Comparison of ENCODE assay signal across 32 cellular contexts in genomic region chr2:122193622-122194021, GRCh38.
A peak's percentile ranks its signal among the peaks of the same experiment; 100 is the strongest.
DNase-seq lines count a peak whose midpoint lies in the region; ATAC-seq and TF ChIP-seq lines count a peak whose summit lies in the region.
"Had no signal": no experiment of that assay in that cellular context is flagged by ENCODE, and none has a peak within 500 bp of the region (broad histone marks: within the 10 kb centered on the region; RNA-seq: fewer than 3 reads in every experiment).

No MANE protein-coding gene starts in this region.

- no peak overlapping the region for H3K4me3 Mint-ChIP-seq in glutamatergic neuron (ENCODE audit: unreplicated experiment)
- no peak overlapping the region for H3K4me3 Mint-ChIP-seq in CD4-positive, alpha-beta memory T cell
- H3K4me3 Mint-ChIP-seq: IgD-negative memory B cell; naive thymus-derived CD4-positive, alpha-beta T cell had no signal

- DNase-seq in SKM-1 treated with dmso at 0.1 percent for 144 hours (lab: John Stamatoyannopoulos, UW; ENCODE audit: unreplicated experiment) (peak; percentile 32), SKM-1 (lab: John Stamatoyannopoulos, UW; ENCODE audit: unreplicated experiment) (no peak), RWPE2 (ENCODE audit: low spot score) (no peak), choroid plexus epithelial cell (ENCODE audit: low read depth) (peak; percentile 17), NCI-H2196 treated with DMSO at 0.1 percent for 48 hours (lab: John Stamatoyannopoulos, UW; ENCODE audit: unreplicated experiment) (no peak), glutamatergic neuron (no peak), NOMO-1 treated with DMSO at 0.1 percent for 48 hours (lab: John Stamatoyannopoulos, UW; ENCODE audit: unreplicated experiment) (no peak)
- no peak for DNase-seq in CD4-positive, alpha-beta memory T cell
- DNase-seq: activated CD4-positive, alpha-beta T cell treated with anti-CD3 and anti-CD28 coated beads, Interleukin-2, amount 50 U/mL, for 4 hours; activated gamma-delta T cell treated with Interleukin-2 at 50 U/mL for 16 hours; activated T-cell treated with anti-CD3 and anti-CD28 coated beads, Interleukin-2, amount 50 U/mL, for 48 hours; Calu3; DND-41; dorsolateral prefrontal cortex; hypothalamus; naive thymus-derived CD4-positive, alpha-beta T cell; NCI-H1417; NCI-H2029 treated with DMSO at 0.1 percent for 48 hours; NCI-H2227 treated with DMSO at 0.1 percent for 48 hours; NCI-H69; nucleus accumbens; psoas muscle; stimulated activated CD4-positive, alpha-beta T cell treated with anti-CD3 and anti-CD28 coated beads, Interleukin-12 subunit alpha, Interleukin-12 subunit beta, amount 100 ng/mL, for 4 hours; stimulated activated CD4-positive, alpha-beta T cell treated with anti-CD3 and anti-CD28 coated beads, Interleukin-2, amount 100 ng/mL, for 48 hours; stomach; transverse colon had no signal

- H3K36me3 Mint-ChIP-seq in glutamatergic neuron (ENCODE audit: unreplicated experiment), result no peaks in the 10 kb centered on the region
- H3K36me3 Mint-ChIP-seq in CD4-positive, alpha-beta memory T cell, result no peaks in the 10 kb centered on the region
- H3K36me3 Mint-ChIP-seq: IgD-negative memory B cell; naive thymus-derived CD4-positive, alpha-beta T cell had no signal

- peaks cover 3% of the 10 kb centered on the region for H3K27me3 ChIP-seq in RWPE2 (ENCODE audit: insufficient read depth, poor library complexity, severe bottlenecking)
- H3K27me3 ChIP-seq in CD4-positive, alpha-beta memory T cell (ENCODE audit: insufficient read depth, low read length), result no peaks in the 10 kb centered on the region
- H3K27me3 ChIP-seq: dorsolateral prefrontal cortex, stomach, transverse colon had no signal

- no peaks in the 10 kb centered on the region for H3K9me3 ChIP-seq in RWPE2 (ENCODE audit: severe bottlenecking)
- H3K9me3 ChIP-seq in CD4-positive, alpha-beta memory T cell (ENCODE audit: control insufficient read depth in 1 of 2, low read length in 2 of 2), result no peaks in the 10 kb centered on the region
- H3K9me3 ChIP-seq: psoas muscle, stomach, transverse colon had no signal

- TF ChIP-seq CTCF in RWPE2 (IDR thresholded peaks at IDR 0.05; ENCODE audit: poor library complexity, severe bottlenecking), result no peak
- TF ChIP-seq CTCF in choroid plexus epithelial cell (conservative IDR thresholded peaks at IDR 0.05; ENCODE audit: low read depth, low read length), result no peak
- no peak for TF ChIP-seq CTCF in glutamatergic neuron (IDR thresholded peaks at IDR 0.05; ENCODE audit: partially characterized antibody, unreplicated experiment)

- peaks cover 2% of the 10 kb centered on the region for H3K27me3 Mint-ChIP-seq in glutamatergic neuron (ENCODE audit: unreplicated experiment)
- peaks cover 0 to 2% of the 10 kb centered on the region in 2 donors for H3K27me3 Mint-ChIP-seq in CD4-positive, alpha-beta memory T cell
- H3K27me3 Mint-ChIP-seq: IgD-negative memory B cell had no signal

- intact Hi-C loops in CD4-positive, alpha-beta memory T cell (cut with micrococcal nuclease), result no loop called here

- CTCF ChIA-PET in CD4-positive, alpha-beta memory T cell (lab: Charles Lee; ENCODE audit: partially characterized antibody), result no interaction called here

- H3K27ac ChIP-seq in RWPE2 (ENCODE audit: poor library complexity, severe bottlenecking), result no peak overlapping the region
- no peak overlapping the region for H3K27ac ChIP-seq in CD4-positive, alpha-beta memory T cell (ENCODE audit: low read depth, low read length)
- H3K27ac ChIP-seq: 22Rv1, C4-2B, dorsolateral prefrontal cortex, psoas muscle, stomach, transverse colon had no signal

- no peaks in the 10 kb centered on the region for H3K9me3 Mint-ChIP-seq in glutamatergic neuron (ENCODE audit: unreplicated experiment)
- peaks cover 0 to 4% (median 0%) of the 10 kb centered on the region in 8 donors for H3K9me3 Mint-ChIP-seq in CD4-positive, alpha-beta memory T cell
- H3K9me3 Mint-ChIP-seq: IgD-negative memory B cell had no signal

- H3K36me3 ChIP-seq in RWPE2 (ENCODE audit: low read depth), result no peaks in the 10 kb centered on the region
- no peaks in the 10 kb centered on the region for H3K36me3 ChIP-seq in CD4-positive, alpha-beta memory T cell (ENCODE audit: insufficient read depth, low read length)
- H3K36me3 ChIP-seq: stomach, transverse colon had no signal

- no peaks in the 10 kb centered on the region for H3K4me1 Mint-ChIP-seq in glutamatergic neuron (ENCODE audit: low read depth, unreplicated experiment)
- H3K4me1 Mint-ChIP-seq in CD4-positive, alpha-beta memory T cell, result no peaks in the 10 kb centered on the region
- H3K4me1 Mint-ChIP-seq: IgD-negative memory B cell had no signal

- no peak overlapping the region for H3K4me3 ChIP-seq in RWPE2 (ENCODE audit: severe bottlenecking)
- H3K4me3 ChIP-seq in choroid plexus epithelial cell (ENCODE audit: low read depth, low read length), result no peak overlapping the region
- no peak overlapping the region for H3K4me3 ChIP-seq in CD4-positive, alpha-beta memory T cell (ENCODE audit: low read length in 2 of 2)
- H3K4me3 ChIP-seq: dorsolateral prefrontal cortex, lung, psoas muscle, stomach, transverse colon had no signal

- no peak overlapping the region for H3K27ac Mint-ChIP-seq in glutamatergic neuron (ENCODE audit: unreplicated experiment)
- H3K27ac Mint-ChIP-seq in CD4-positive, alpha-beta memory T cell, result no peak overlapping the region
- H3K27ac Mint-ChIP-seq: IgD-negative memory B cell; naive thymus-derived CD4-positive, alpha-beta T cell had no signal

- POLR2A ChIA-PET in CD4-positive, alpha-beta memory T cell (lab: Charles Lee; ENCODE audit: partially characterized antibody), result no interaction called here

- peaks cover 11% of the 10 kb centered on the region for H3K4me1 ChIP-seq in RWPE2 (ENCODE audit: insufficient read depth, poor library complexity, severe bottlenecking)
- H3K4me1 ChIP-seq in CD4-positive, alpha-beta memory T cell (ENCODE audit: insufficient read depth, low read length), result no peaks in the 10 kb centered on the region
- H3K4me1 ChIP-seq: psoas muscle, stomach, transverse colon had no signal

- ATAC-seq in RWPE2 (ENCODE audit: low read depth), result peak; percentile 65
- ATAC-seq: activated CD4-positive, CD25-positive, alpha-beta regulatory T cell treated with anti-CD3 and anti-CD28 coated beads, Interleukin-2, amount 50 U/mL, for 24 hours; naive thymus-derived CD4-positive, alpha-beta T cell; psoas muscle; sciatic nerve had no signal

Comparison
In these comparisons a context has a peak if more than half of its experiments do, and no peak if none do; other contexts are left out.
1. DNase-seq: peak in SKM-1 treated with dmso at 0.1 percent for 144 hours (single experiment) and choroid plexus epithelial cell (single experiment); none in SKM-1 (single experiment), RWPE2 (single experiment), NCI-H2196 treated with DMSO at 0.1 percent for 48 hours (single experiment), glutamatergic neuron (single experiment), NOMO-1 treated with DMSO at 0.1 percent for 48 hours (single experiment) and CD4-positive, alpha-beta memory T cell (0 of 5).